ENCODE assay signal across 18 cellular contexts in the genomic region with DNA sequence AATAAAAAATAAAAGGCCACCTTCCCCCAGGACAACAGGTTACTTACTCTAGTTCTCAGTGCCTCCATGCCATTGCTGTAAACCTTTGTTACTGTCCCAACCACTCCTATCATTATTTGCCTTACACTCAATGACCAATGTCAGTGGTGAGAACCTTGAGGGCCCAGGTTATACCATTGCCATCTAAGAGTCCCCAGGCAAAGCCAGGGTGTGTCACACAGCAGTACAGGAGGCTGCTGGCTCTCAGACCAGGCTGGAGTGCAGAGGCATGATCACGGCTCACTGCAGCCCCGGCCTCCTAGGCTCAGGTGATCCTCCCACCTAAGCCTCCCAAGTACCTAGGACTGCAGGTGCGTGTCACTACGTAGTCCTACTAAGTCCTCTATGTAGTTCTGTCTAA. TPM values are rescaled to one million over a fixed set of nuclear protein-coding genes. Genes with fewer than 3 reads are reported as not detected.
DNase-seq lines count a peak whose midpoint lies in the region; ATAC-seq and TF ChIP-seq lines count a peak whose summit lies in the region.
"Had no signal": no experiment of that assay in that cellular context is flagged by ENCODE, and none has a peak within 500 bp of the region (broad histone marks: within the 10 kb centered on the region; RNA-seq: fewer than 3 reads in every experiment).

No MANE protein-coding gene starts in this region.

- intact Hi-C loops in left lung (cut with DNase I): no loop called here

- ATAC-seq in left lung (peak; percentile 78), GM19395 (IDR thresholded peaks at IDR 0.05; ENCODE audit: unreplicated experiment) (no peak), HG03196 (IDR thresholded peaks at IDR 0.05; ENCODE audit: unreplicated experiment) (no peak)
- no peak for ATAC-seq in stimulated activated effector memory CD8-positive, alpha-beta T cell treated with anti-CD3 and anti-CD28 coated beads, Interleukin-12 subunit alpha, Interleukin-12 subunit beta, amount 100 ng/mL, for 72 hours
- ATAC-seq: A549 had no signal

- peaks cover 97 to 100% (median 100%) of the 10 kb centered on the region in 11 experiments for H4K20me1 ChIP-seq in BLaER1 treated with 17β-estradiol and CSF1 and Interleukin-3, amounts not matched to agents 10 nM and 100 nM

- peak overlapping the region in 6 of 11 experiments; percentile 16 to 78 (median 68); a peak in 7 of 22 replicates for H3K4me2 ChIP-seq in BLaER1 treated with 17β-estradiol and CSF1 and Interleukin-3, amounts not matched to agents 10 nM and 100 nM
- H3K4me2 ChIP-seq: A549 had no signal

- H3K27ac ChIP-seq in BLaER1 treated with 17β-estradiol and CSF1 and Interleukin-3, amounts not matched to agents 10 nM and 100 nM: no peak overlapping the region
- H3K27ac ChIP-seq in RWPE1 (peak overlapping the region; percentile 50), left lung (no peak overlapping the region)
- H3K27ac ChIP-seq: A549 had no signal

- H3K36me3 ChIP-seq in BLaER1 treated with 17β-estradiol and CSF1 and Interleukin-3, amounts not matched to agents 10 nM and 100 nM: peaks cover 10 to 58% (median 49%) of the 10 kb centered on the region in 11 experiments; a peak in 21 of 22 replicates
- H3K36me3 ChIP-seq in left lung: peaks cover 0 to 12% of the 10 kb centered on the region in 2 donors

- H3K27me3 ChIP-seq in BLaER1 treated with 17β-estradiol and CSF1 and Interleukin-3, amounts not matched to agents 10 nM and 100 nM: no peaks in the 10 kb centered on the region
- no peaks in the 10 kb centered on the region for H3K27me3 ChIP-seq in left lung

- no peak overlapping the region for H3K4me3 ChIP-seq in BLaER1 treated with 17β-estradiol and CSF1 and Interleukin-3, amounts not matched to agents 10 nM and 100 nM
- H3K4me3 ChIP-seq in left lung: no peak overlapping the region
- H3K4me3 ChIP-seq: A549 had no signal

- H3K4me1 Mint-ChIP-seq in stimulated activated effector memory CD8-positive, alpha-beta T cell treated with anti-CD3 and anti-CD28 coated beads, Interleukin-12 subunit alpha, Interleukin-12 subunit beta, amount 100 ng/mL, for 72 hours: peaks cover 74% of the 10 kb centered on the region

- CTCF ChIA-PET in RWPE1 (lab: Yijun Ruan, JAX): no interaction called here

- TF ChIP-seq CTCF in RWPE1 (conservative IDR thresholded peaks at IDR 0.05; ENCODE audit: low read depth): no peak
- no peak for TF ChIP-seq CTCF in left lung (IDR thresholded peaks at IDR 0.05)

- H3K27ac Mint-ChIP-seq in stimulated activated effector memory CD8-positive, alpha-beta T cell treated with anti-CD3 and anti-CD28 coated beads, Interleukin-12 subunit alpha, Interleukin-12 subunit beta, amount 100 ng/mL, for 72 hours: peak overlapping the region; percentile 40

- DNase-seq in RWPE1 (ENCODE audit: low spot score) (no peak), left lung (peak in 1 of 2 donors; percentile 38), putamen (ENCODE audit: low spot score) (no peak)
- DNase-seq in stimulated activated effector memory CD8-positive, alpha-beta T cell treated with anti-CD3 and anti-CD28 coated beads, Interleukin-12 subunit alpha, Interleukin-12 subunit beta, amount 100 ng/mL, for 72 hours (ENCODE audit: low spot score in 2 of 2): no peak
- DNase-seq: AML-193; CD4-positive, alpha-beta memory T cell; DMS153; DMS79; GDM1; H9 had no signal

- 0 out of 22 replicates have a peak overlapping the region, but pooled peaks of 1 of the 11 experiments have one; percentile 19 for H3K9ac ChIP-seq in BLaER1 treated with 17β-estradiol and CSF1 and Interleukin-3, amounts not matched to agents 10 nM and 100 nM

- H3K36me3 Mint-ChIP-seq in stimulated activated effector memory CD8-positive, alpha-beta T cell treated with anti-CD3 and anti-CD28 coated beads, Interleukin-12 subunit alpha, Interleukin-12 subunit beta, amount 100 ng/mL, for 72 hours: peaks cover 57% of the 10 kb centered on the region

- no peaks in the 10 kb centered on the region for H3K9me3 ChIP-seq in BLaER1 treated with 17β-estradiol and CSF1 and Interleukin-3, amounts not matched to agents 10 nM and 100 nM (replicated peaks in 1 of 11)
- H3K9me3 ChIP-seq in left lung: no peaks in the 10 kb centered on the region
- H3K9me3 ChIP-seq: A549 had no signal

- POLR2A ChIA-PET in RWPE1 (lab: Yijun Ruan, JAX; ENCODE audit: low non-redundant PET): no interaction called here

- no peaks in the 10 kb centered on the region for H3K9me3 Mint-ChIP-seq in stimulated activated effector memory CD8-positive, alpha-beta T cell treated with anti-CD3 and anti-CD28 coated beads, Interleukin-12 subunit alpha, Interleukin-12 subunit beta, amount 100 ng/mL, for 72 hours
- H3K9me3 Mint-ChIP-seq: CD14-positive monocyte; CD4-positive, alpha-beta memory T cell; H9 had no signal

- H3K4me3 Mint-ChIP-seq in stimulated activated effector memory CD8-positive, alpha-beta T cell treated with anti-CD3 and anti-CD28 coated beads, Interleukin-12 subunit alpha, Interleukin-12 subunit beta, amount 100 ng/mL, for 72 hours: no peak overlapping the region
- H3K4me3 Mint-ChIP-seq: CD14-positive monocyte, H9 had no signal

- H3K4me1 ChIP-seq in BLaER1 treated with 17β-estradiol and CSF1 and Interleukin-3, amounts not matched to agents 10 nM and 100 nM: peaks cover 82 to 94% (median 87%) of the 10 kb centered on the region in 10 experiments
- peaks cover 24 to 61% of the 10 kb centered on the region in 2 donors for H3K4me1 ChIP-seq in left lung

RNA-seq across cellular contexts. Expression of a gene that starts 6.1 kb away (rescaled TPM):
- total RNA-seq in left lung: 10 to 100 TPM; 67.8 to 73.2 TPM

RNA-seq across cellular contexts. Expression of a gene that starts 53.2 kb away (rescaled TPM):
- total RNA-seq in left lung: not detected
- total RNA-seq: CD4-positive, alpha-beta memory T cell; Daoy; H1; H9; HT-29 had no signal

RNA-seq across cellular contexts. Expression of a gene that starts 55.9 kb away (rescaled TPM):
- total RNA-seq in left lung: 10 to 100 TPM; 42.2 to 52.1 TPM
